Comparison of ENCODE assay signal across 1 cellular context in genomic region chr7:132328760-132329159, GRCh38.
TF ChIP-seq lines count a peak whose summit lies in the region.

No MANE protein-coding gene starts in this region.

TF ChIP-seq in K562, 482 proteins besides CTCF, POLR2A, EP300 and RAD21:
- no peak for TF ChIP-seq ZNF318 (IDR thresholded peaks at IDR 0.05; ENCODE audit: borderline replicate concordance in 1 of 2, low read depth in 1 of 2)
- TF ChIP-seq, protein P1, sequence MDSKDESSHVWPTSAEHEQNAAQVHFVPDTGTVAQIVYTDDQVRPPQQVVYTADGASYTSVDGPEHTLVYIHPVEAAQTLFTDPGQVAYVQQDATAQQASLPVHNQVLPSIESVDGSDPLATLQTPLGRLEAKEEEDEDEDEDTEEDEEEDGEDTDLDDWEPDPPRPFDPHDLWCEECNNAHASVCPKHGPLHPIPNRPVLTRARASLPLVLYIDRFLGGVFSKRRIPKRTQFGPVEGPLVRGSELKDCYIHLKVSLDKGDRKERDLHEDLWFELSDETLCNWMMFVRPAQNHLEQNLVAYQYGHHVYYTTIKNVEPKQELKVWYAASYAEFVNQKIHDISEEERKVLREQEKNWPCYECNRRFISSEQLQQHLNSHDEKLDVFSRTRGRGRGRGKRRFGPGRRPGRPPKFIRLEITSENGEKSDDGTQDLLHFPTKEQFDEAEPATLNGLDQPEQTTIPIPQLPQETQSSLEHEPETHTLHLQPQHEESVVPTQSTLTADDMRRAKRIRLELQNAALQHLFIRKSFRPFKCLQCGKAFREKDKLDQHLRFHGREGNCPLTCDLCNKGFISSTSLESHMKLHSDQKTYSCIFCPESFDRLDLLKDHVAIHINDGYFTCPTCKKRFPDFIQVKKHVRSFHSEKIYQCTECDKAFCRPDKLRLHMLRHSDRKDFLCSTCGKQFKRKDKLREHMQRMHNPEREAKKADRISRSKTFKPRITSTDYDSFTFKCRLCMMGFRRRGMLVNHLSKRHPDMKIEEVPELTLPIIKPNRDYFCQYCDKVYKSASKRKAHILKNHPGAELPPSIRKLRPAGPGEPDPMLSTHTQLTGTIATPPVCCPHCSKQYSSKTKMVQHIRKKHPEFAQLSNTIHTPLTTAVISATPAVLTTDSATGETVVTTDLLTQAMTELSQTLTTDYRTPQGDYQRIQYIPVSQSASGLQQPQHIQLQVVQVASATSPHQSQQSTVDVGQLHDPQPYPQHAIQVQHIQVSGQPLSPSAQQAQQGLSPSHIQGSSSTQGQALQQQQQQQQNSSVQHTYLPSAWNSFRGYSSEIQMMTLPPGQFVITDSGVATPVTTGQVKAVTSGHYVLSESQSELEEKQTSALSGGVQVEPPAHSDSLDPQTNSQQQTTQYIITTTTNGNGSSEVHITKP (IDR thresholded peaks at IDR 0.05; ENCODE audit: partially characterized antibody), result peak; percentile 95
